In genomic region chr3:38039101-38039898, GRCh38 we compare ENCODE assay signal across 1 cellular context.
A peak's percentile ranks its signal among the peaks of the same experiment; 100 is the strongest.
TF ChIP-seq lines count a peak whose summit lies in the region.

A gene with protein sequence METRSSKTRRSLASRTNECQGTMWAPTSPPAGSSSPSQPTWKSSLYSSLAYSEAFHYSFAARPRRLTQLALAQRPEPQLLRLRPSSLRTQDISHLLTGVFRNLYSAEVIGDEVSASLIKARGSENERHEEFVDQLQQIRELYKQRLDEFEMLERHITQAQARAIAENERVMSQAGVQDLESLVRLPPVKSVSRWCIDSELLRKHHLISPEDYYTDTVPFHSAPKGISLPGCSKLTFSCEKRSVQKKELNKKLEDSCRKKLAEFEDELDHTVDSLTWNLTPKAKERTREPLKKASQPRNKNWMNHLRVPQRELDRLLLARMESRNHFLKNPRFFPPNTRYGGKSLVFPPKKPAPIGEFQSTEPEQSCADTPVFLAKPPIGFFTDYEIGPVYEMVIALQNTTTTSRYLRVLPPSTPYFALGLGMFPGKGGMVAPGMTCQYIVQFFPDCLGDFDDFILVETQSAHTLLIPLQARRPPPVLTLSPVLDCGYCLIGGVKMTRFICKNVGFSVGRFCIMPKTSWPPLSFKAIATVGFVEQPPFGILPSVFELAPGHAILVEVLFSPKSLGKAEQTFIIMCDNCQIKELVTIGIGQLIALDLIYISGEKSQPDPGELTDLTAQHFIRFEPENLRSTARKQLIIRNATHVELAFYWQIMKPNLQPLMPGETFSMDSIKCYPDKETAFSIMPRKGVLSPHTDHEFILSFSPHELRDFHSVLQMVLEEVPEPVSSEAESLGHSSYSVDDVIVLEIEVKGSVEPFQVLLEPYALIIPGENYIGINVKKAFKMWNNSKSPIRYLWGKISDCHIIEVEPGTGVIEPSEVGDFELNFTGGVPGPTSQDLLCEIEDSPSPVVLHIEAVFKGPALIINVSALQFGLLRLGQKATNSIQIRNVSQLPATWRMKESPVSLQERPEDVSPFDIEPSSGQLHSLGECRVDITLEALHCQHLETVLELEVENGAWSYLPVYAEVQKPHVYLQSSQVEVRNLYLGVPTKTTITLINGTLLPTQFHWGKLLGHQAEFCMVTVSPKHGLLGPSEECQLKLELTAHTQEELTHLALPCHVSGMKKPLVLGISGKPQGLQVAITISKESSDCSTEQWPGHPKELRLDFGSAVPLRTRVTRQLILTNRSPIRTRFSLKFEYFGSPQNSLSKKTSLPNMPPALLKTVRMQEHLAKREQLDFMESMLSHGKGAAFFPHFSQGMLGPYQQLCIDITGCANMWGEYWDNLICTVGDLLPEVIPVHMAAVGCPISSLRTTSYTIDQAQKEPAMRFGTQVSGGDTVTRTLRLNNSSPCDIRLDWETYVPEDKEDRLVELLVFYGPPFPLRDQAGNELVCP (N-terminal part only) (plus strand): TSS chr3:38039208. CDS start chr3:38039226, 18 bp downstream.

TF ChIP-seq in H1, 55 proteins besides CTCF, POLR2A, EP300 and RAD21 (continued from another document):
- TF ChIP-seq GTF2F1 (IDR thresholded peaks at IDR 0.05; ENCODE audit: borderline replicate concordance, low read depth, low read length) (no peak), TBP (IDR thresholded peaks at IDR 0.05; ENCODE audit: low read depth, low read length) (no peak), KDM4A (IDR thresholded peaks at IDR 0.05; ENCODE audit: low read depth, low read length, severe bottlenecking) (peak; percentile 94), NANOG (IDR thresholded peaks at IDR 0.05; ENCODE audit: insufficient read depth, low read depth, low read length, poor library complexity, severe bottlenecking) (no peak), PHF8 (conservative IDR thresholded peaks at IDR 0.05; ENCODE audit: low read depth, low read length) (0 out of 2 replicates have a peak, but pooled peaks have one; percentile 20), EGR1 (IDR thresholded peaks at IDR 0.05; ENCODE audit: borderline replicate concordance, low read depth, low read length) (no peak), TEAD4 (IDR thresholded peaks at IDR 0.05; ENCODE audit: low read depth, low read length) (no peak; the same call in 1 of the 2 replicates), SAP30 (IDR thresholded peaks at IDR 0.05; ENCODE audit: insufficient read depth, insufficient replicate concordance, low read length) (peak; percentile 71), ZNF274 (IDR thresholded peaks at IDR 0.05; ENCODE audit: borderline replicate concordance, extremely low read depth, low read length) (no peak), TAF1 (IDR thresholded peaks at IDR 0.05; ENCODE audit: low read depth, low read length) (no peak), RBBP5 (IDR thresholded peaks at IDR 0.05; ENCODE audit: borderline replicate concordance, low read depth, low read length) (peak; percentile 50; the same call in 1 of the 2 replicates), KDM1A (IDR thresholded peaks at IDR 0.05; ENCODE audit: borderline replicate concordance, low read length) (no peak), KDM5A (IDR thresholded peaks at IDR 0.05; ENCODE audit: low read length) (no peak), RNF2 (IDR thresholded peaks at IDR 0.05; ENCODE audit: borderline replicate concordance, low read depth, low read length, missing control alignments, poor library complexity, severe bottlenecking) (peak; percentile 64), SUZ12 (IDR thresholded peaks at IDR 0.05; ENCODE audit: low read length) (peak; percentile 80; the same call in 1 of the 2 replicates), RXRA (IDR thresholded peaks at IDR 0.05; ENCODE audit: insufficient read depth, low read depth, low read length) (no peak), SIN3A (conservative IDR thresholded peaks at IDR 0.05 in 1 of 2, IDR thresholded peaks at IDR 0.05 in 1 of 2; ENCODE audit: low read depth in 1 of 2, low read length in 2 of 2) (peak; percentile 92 to 97), E2F6 (IDR thresholded peaks at IDR 0.05) (peak; percentile 94), EZH2 (IDR thresholded peaks at IDR 0.05; ENCODE audit: low read depth, low read length, severe bottlenecking) (peak; percentile 66), CBX5 (IDR thresholded peaks at IDR 0.05; ENCODE audit: low read depth, low read length) (no peak), GABPA (IDR thresholded peaks at IDR 0.05; ENCODE audit: borderline replicate concordance, insufficient read depth, low read length) (peak; percentile 64), POLR2AphosphoS5 (IDR thresholded peaks at IDR 0.05; ENCODE audit: low read depth, low read length) (no peak), YY1 (IDR thresholded peaks at IDR 0.05; ENCODE audit: low read depth, low read length) (no peak), NRF1 (IDR thresholded peaks at IDR 0.05; ENCODE audit: low read depth, low read length) (no peak), CREB1 (IDR thresholded peaks at IDR 0.05) (peak; percentile 68), CHD2 (IDR thresholded peaks at IDR 0.05; ENCODE audit: low read length) (no peak), CBX8 (IDR thresholded peaks at IDR 0.05; ENCODE audit: borderline replicate concordance, low read depth, low read length) (no peak), JUND (IDR thresholded peaks at IDR 0.05; ENCODE audit: low read length) (0 out of 2 replicates have a peak, but pooled peaks have one; percentile 30), HDAC2 (IDR thresholded peaks at IDR 0.05; ENCODE audit: borderline replicate concordance in 1 of 2, low read depth in 2 of 2, low read length in 2 of 2) (0 out of 4 replicates have a peak, but pooled peaks of 1 of the 2 experiments have one; percentile 69), FOSL1 (IDR thresholded peaks at IDR 0.05; ENCODE audit: insufficient read depth, low read depth, low read length) (no peak), BACH1 (IDR thresholded peaks at IDR 0.05; ENCODE audit: low read length) (no peak), TCF12 (IDR thresholded peaks at IDR 0.05; ENCODE audit: low read depth, low read length) (no peak), SP2 (IDR thresholded peaks at IDR 0.05; ENCODE audit: low read length) (no peak)
- TF ChIP-seq, protein P1, sequence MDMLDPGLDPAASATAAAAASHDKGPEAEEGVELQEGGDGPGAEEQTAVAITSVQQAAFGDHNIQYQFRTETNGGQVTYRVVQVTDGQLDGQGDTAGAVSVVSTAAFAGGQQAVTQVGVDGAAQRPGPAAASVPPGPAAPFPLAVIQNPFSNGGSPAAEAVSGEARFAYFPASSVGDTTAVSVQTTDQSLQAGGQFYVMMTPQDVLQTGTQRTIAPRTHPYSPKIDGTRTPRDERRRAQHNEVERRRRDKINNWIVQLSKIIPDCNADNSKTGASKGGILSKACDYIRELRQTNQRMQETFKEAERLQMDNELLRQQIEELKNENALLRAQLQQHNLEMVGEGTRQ (IDR thresholded peaks at IDR 0.05; ENCODE audit: low read length): no peak
- TF ChIP-seq, protein P2, sequence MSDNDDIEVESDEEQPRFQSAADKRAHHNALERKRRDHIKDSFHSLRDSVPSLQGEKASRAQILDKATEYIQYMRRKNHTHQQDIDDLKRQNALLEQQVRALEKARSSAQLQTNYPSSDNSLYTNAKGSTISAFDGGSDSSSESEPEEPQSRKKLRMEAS (IDR thresholded peaks at IDR 0.05): peak; percentile 98
- TF ChIP-seq, protein P3, sequence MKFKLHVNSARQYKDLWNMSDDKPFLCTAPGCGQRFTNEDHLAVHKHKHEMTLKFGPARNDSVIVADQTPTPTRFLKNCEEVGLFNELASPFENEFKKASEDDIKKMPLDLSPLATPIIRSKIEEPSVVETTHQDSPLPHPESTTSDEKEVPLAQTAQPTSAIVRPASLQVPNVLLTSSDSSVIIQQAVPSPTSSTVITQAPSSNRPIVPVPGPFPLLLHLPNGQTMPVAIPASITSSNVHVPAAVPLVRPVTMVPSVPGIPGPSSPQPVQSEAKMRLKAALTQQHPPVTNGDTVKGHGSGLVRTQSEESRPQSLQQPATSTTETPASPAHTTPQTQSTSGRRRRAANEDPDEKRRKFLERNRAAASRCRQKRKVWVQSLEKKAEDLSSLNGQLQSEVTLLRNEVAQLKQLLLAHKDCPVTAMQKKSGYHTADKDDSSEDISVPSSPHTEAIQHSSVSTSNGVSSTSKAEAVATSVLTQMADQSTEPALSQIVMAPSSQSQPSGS (IDR thresholded peaks at IDR 0.05; ENCODE audit: low read length): no peak
- TF ChIP-seq, protein P4, sequence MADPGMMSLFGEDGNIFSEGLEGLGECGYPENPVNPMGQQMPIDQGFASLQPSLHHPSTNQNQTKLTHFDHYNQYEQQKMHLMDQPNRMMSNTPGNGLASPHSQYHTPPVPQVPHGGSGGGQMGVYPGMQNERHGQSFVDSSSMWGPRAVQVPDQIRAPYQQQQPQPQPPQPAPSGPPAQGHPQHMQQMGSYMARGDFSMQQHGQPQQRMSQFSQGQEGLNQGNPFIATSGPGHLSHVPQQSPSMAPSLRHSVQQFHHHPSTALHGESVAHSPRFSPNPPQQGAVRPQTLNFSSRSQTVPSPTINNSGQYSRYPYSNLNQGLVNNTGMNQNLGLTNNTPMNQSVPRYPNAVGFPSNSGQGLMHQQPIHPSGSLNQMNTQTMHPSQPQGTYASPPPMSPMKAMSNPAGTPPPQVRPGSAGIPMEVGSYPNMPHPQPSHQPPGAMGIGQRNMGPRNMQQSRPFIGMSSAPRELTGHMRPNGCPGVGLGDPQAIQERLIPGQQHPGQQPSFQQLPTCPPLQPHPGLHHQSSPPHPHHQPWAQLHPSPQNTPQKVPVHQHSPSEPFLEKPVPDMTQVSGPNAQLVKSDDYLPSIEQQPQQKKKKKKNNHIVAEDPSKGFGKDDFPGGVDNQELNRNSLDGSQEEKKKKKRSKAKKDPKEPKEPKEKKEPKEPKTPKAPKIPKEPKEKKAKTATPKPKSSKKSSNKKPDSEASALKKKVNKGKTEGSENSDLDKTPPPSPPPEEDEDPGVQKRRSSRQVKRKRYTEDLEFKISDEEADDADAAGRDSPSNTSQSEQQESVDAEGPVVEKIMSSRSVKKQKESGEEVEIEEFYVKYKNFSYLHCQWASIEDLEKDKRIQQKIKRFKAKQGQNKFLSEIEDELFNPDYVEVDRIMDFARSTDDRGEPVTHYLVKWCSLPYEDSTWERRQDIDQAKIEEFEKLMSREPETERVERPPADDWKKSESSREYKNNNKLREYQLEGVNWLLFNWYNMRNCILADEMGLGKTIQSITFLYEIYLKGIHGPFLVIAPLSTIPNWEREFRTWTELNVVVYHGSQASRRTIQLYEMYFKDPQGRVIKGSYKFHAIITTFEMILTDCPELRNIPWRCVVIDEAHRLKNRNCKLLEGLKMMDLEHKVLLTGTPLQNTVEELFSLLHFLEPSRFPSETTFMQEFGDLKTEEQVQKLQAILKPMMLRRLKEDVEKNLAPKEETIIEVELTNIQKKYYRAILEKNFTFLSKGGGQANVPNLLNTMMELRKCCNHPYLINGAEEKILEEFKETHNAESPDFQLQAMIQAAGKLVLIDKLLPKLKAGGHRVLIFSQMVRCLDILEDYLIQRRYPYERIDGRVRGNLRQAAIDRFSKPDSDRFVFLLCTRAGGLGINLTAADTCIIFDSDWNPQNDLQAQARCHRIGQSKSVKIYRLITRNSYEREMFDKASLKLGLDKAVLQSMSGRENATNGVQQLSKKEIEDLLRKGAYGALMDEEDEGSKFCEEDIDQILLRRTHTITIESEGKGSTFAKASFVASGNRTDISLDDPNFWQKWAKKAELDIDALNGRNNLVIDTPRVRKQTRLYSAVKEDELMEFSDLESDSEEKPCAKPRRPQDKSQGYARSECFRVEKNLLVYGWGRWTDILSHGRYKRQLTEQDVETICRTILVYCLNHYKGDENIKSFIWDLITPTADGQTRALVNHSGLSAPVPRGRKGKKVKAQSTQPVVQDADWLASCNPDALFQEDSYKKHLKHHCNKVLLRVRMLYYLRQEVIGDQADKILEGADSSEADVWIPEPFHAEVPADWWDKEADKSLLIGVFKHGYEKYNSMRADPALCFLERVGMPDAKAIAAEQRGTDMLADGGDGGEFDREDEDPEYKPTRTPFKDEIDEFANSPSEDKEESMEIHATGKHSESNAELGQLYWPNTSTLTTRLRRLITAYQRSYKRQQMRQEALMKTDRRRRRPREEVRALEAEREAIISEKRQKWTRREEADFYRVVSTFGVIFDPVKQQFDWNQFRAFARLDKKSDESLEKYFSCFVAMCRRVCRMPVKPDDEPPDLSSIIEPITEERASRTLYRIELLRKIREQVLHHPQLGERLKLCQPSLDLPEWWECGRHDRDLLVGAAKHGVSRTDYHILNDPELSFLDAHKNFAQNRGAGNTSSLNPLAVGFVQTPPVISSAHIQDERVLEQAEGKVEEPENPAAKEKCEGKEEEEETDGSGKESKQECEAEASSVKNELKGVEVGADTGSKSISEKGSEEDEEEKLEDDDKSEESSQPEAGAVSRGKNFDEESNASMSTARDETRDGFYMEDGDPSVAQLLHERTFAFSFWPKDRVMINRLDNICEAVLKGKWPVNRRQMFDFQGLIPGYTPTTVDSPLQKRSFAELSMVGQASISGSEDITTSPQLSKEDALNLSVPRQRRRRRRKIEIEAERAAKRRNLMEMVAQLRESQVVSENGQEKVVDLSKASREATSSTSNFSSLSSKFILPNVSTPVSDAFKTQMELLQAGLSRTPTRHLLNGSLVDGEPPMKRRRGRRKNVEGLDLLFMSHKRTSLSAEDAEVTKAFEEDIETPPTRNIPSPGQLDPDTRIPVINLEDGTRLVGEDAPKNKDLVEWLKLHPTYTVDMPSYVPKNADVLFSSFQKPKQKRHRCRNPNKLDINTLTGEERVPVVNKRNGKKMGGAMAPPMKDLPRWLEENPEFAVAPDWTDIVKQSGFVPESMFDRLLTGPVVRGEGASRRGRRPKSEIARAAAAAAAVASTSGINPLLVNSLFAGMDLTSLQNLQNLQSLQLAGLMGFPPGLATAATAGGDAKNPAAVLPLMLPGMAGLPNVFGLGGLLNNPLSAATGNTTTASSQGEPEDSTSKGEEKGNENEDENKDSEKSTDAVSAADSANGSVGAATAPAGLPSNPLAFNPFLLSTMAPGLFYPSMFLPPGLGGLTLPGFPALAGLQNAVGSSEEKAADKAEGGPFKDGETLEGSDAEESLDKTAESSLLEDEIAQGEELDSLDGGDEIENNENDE (IDR thresholded peaks at IDR 0.05; ENCODE audit: insufficient replicate concordance, low read length): no peak
TF ChIP-seq in H1: peak in this region for 15.
